In the genomic region with DNA sequence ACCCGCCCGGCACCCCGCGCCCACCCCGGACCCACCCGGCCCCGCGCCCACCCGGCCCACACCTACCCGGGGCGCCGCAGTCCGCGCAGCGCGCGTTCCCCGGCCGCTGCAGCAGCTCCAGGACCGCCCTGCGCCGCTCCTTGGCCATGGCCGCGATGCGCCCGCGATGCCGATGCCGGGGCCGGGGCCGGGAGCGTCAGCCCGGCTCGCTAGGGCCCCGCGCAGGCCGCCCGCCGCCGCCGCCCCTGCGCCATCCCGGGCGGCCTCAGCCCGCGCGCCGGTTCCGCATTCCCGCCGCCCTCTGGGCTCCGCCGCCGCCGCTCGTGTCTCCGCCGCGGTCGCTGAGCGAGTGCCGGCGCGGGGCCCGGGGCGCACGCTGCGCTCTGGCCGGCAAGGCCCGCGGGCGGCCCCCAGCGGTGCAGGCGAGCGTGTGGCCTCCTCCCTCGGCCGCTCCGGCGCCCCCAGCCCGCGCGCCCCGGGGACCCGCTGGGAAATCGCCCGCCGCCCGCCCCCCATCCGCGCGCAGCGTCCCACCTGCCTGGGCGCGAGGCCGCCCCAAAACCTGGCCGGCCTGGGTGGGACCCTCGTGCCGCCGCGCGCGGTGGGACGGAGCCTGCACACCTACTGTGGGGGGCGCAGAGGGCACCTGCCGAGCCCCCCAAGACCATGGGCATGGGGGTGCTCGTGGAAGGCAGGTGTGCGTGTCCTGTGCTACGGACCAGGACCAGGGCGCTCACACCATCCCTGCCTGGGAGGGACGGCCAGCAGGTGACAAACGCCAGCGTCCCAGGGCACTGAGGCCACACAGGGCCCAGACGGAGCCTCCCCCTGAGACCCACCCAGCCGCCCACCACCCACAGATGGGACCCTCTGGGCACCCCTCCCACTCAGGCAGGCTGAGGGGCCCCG, we compare ENCODE assay signal across 8 cellular contexts. TPM values are rescaled to one million over a fixed set of nuclear protein-coding genes. Genes with fewer than 3 reads are reported as not detected.
DNase-seq lines count a peak whose midpoint lies in the region; ATAC-seq, FAIRE-seq and TF ChIP-seq lines count a peak whose summit lies in the region.

A gene with protein sequence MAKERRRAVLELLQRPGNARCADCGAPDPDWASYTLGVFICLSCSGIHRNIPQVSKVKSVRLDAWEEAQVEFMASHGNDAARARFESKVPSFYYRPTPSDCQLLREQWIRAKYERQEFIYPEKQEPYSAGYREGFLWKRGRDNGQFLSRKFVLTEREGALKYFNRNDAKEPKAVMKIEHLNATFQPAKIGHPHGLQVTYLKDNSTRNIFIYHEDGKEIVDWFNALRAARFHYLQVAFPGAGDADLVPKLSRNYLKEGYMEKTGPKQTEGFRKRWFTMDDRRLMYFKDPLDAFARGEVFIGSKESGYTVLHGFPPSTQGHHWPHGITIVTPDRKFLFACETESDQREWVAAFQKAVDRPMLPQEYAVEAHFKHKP (minus strand): TSS at position 351 of the 909 bp plus-strand sequence. CDS start 203 bp downstream, at position 148.

- H3K4me1 ChIP-seq in upper lobe of left lung, result peaks cover 13 to 48% (median 20%) of the 10 kb centered on the region in 4 donors

- H3K36me3 Mint-ChIP-seq in activated T-helper 2 cell treated with anti-CD3 and anti-CD28 coated beads, Interferon-gamma antibody, Interleukin-2, Interleukin-4, amounts not matched to agents 10 μg/mL and 5 μg/mL and 100 μg/mL, durations not matched to agents 14 hours and 24 hours and 36 hours (ENCODE audit: low read depth), result peaks cover 4% of the 10 kb centered on the region

- no peaks in the 10 kb centered on the region for H3K9me3 Mint-ChIP-seq in activated T-helper 2 cell treated with anti-CD3 and anti-CD28 coated beads, Interferon-gamma antibody, Interleukin-2, Interleukin-4, amounts not matched to agents 10 μg/mL and 5 μg/mL and 100 μg/mL, durations not matched to agents 14 hours and 24 hours and 36 hours

- WGBS in upper lobe of left lung, 2 donors, result 28 to 82% methylated on average over 2 to 3 of the region's 115 CpGs

- H3K27me3 Mint-ChIP-seq in activated T-helper 2 cell treated with anti-CD3 and anti-CD28 coated beads, Interferon-gamma antibody, Interleukin-2, Interleukin-4, amounts not matched to agents 10 μg/mL and 5 μg/mL and 100 μg/mL, durations not matched to agents 14 hours and 24 hours and 36 hours (ENCODE audit: low read depth), result peaks cover 8% of the 10 kb centered on the region

- ATAC-seq in GM21576 (IDR thresholded peaks at IDR 0.05; ENCODE audit: unreplicated experiment), result peak; percentile 56
- peak; percentile 35 for ATAC-seq in Right ventricle myocardium inferior
- peak in 1 of 2 donors; percentile 67 for ATAC-seq in upper lobe of left lung (ENCODE audit: low FRiP score in 2 of 2)

- intact Hi-C loops in activated T-helper 2 cell treated with anti-CD3 and anti-CD28 coated beads, Interferon-gamma antibody, Interleukin-2, Interleukin-4, amounts not matched to agents 10 μg/mL and 5 μg/mL and 100 μg/mL, durations not matched to agents 14 hours and 24 hours and 36 hours (cut with micrococcal nuclease), result loop anchor here (1.0 to 5.0 kb wide), 3 partner anchors 32 to 168 kb away; no protein-coding TSS in a partner anchor
- intact Hi-C loops in Right ventricle myocardium inferior (cut with DNase I), result loop anchor here (10.0 kb wide), 1 partner anchor 50 kb away; no protein-coding TSS in a partner anchor

- H3K4me3 ChIP-seq in upper lobe of left lung, result peak within 1 kb of the TSS; percentile 38 to 72 (median 66)

- peaks cover 2% of the 10 kb centered on the region for H3K4me1 Mint-ChIP-seq in activated T-helper 2 cell treated with anti-CD3 and anti-CD28 coated beads, Interferon-gamma antibody, Interleukin-2, Interleukin-4, amounts not matched to agents 10 μg/mL and 5 μg/mL and 100 μg/mL, durations not matched to agents 14 hours and 24 hours and 36 hours (ENCODE audit: low read depth)

- DNase-seq in D721Med (ENCODE audit: insufficient read length, low spot score) (no peak), NCI-H69 (lab: John Stamatoyannopoulos, UW) (peak; percentile 68), Right ventricle myocardium inferior (ENCODE audit: missing footprints) (peak; percentile 77), occipital lobe (lab: John Stamatoyannopoulos, UW) (no peak), upper lobe of left lung (peak; percentile 59 to 93), NCI-H446 treated with DMSO at 0.1 percent for 48 hours (lab: John Stamatoyannopoulos, UW) (no peak)
- DNase-seq in activated T-helper 2 cell treated with anti-CD3 and anti-CD28 coated beads, Interferon-gamma antibody, Interleukin-2, Interleukin-4, amounts not matched to agents 10 μg/mL and 5 μg/mL and 100 μg/mL, durations not matched to agents 14 hours and 24 hours and 36 hours (ENCODE audit: low spot score), result peak; percentile 48

- TF ChIP-seq POLR2A in upper lobe of left lung (IDR thresholded peaks at IDR 0.05), result no peak

- TF ChIP-seq CTCF in D721Med (IDR thresholded peaks at IDR 0.05; ENCODE audit: insufficient read depth, missing control alignments), result peak; percentile 18
- TF ChIP-seq CTCF in upper lobe of left lung (IDR thresholded peaks at IDR 0.05), result peak; percentile 23 to 67 (median 60)

- peak within 1 kb of the TSS; percentile 3 to 86 (median 66) for H3K27ac ChIP-seq in upper lobe of left lung

- no peak for TF ChIP-seq EP300 in upper lobe of left lung (IDR thresholded peaks at IDR 0.05)

- H3K4me3 Mint-ChIP-seq in activated T-helper 2 cell treated with anti-CD3 and anti-CD28 coated beads, Interferon-gamma antibody, Interleukin-2, Interleukin-4, amounts not matched to agents 10 μg/mL and 5 μg/mL and 100 μg/mL, durations not matched to agents 14 hours and 24 hours and 36 hours (ENCODE audit: low read depth), result peak within 1 kb of the TSS; percentile 71

- H3K27me3 ChIP-seq in upper lobe of left lung, result peaks cover 0 to 2% (median 0%) of the 10 kb centered on the region in 4 donors

- H3K27ac Mint-ChIP-seq in activated T-helper 2 cell treated with anti-CD3 and anti-CD28 coated beads, Interferon-gamma antibody, Interleukin-2, Interleukin-4, amounts not matched to agents 10 μg/mL and 5 μg/mL and 100 μg/mL, durations not matched to agents 14 hours and 24 hours and 36 hours, result peak within 1 kb of the TSS; percentile 28

- H3K36me3 ChIP-seq in upper lobe of left lung, result no peaks in the 10 kb centered on the region

- FAIRE-seq in D721Med (lab: Jason Lieb, UNC), result no peak

- H3K9me3 ChIP-seq in upper lobe of left lung, result no peaks in the 10 kb centered on the region

RNA-seq across cellular contexts. Expression of the gene that starts here (rescaled TPM):
- total RNA-seq in activated T-helper 2 cell treated with anti-CD3 and anti-CD28 coated beads, Interferon-gamma antibody, Interleukin-2, Interleukin-4, amounts not matched to agents 10 μg/mL and 5 μg/mL and 100 μg/mL, durations not matched to agents 14 hours and 24 hours and 36 hours, result 62.8 and 65.2 TPM in 2 replicates
- 10.0 TPM for total RNA-seq in Right ventricle myocardium inferior
- 32.0 TPM for total RNA-seq in occipital lobe
- 100 to 1,000 TPM in 1 of 6 donors, 10 to 100 TPM in 5; 31.0 to 109 (median 37.5) TPM for total RNA-seq in upper lobe of left lung

Comparison
In these comparisons a context has a peak if more than half of its experiments do, and no peak if none do; other contexts are left out.
1. DNase-seq: peak in NCI-H69 (single experiment), activated T-helper 2 cell treated with anti-CD3 and anti-CD28 coated beads, Interferon-gamma antibody, Interleukin-2, Interleukin-4, amounts not matched to agents 10 μg/mL and 5 μg/mL and 100 μg/mL, durations not matched to agents 14 hours and 24 hours and 36 hours (single experiment), Right ventricle myocardium inferior (single experiment) and upper lobe of left lung (2 of 2); none in D721Med (single experiment), occipital lobe (single experiment) and NCI-H446 treated with DMSO at 0.1 percent for 48 hours (single experiment).